Comparison of ENCODE assay signal across 1 cellular context in the genomic region with DNA sequence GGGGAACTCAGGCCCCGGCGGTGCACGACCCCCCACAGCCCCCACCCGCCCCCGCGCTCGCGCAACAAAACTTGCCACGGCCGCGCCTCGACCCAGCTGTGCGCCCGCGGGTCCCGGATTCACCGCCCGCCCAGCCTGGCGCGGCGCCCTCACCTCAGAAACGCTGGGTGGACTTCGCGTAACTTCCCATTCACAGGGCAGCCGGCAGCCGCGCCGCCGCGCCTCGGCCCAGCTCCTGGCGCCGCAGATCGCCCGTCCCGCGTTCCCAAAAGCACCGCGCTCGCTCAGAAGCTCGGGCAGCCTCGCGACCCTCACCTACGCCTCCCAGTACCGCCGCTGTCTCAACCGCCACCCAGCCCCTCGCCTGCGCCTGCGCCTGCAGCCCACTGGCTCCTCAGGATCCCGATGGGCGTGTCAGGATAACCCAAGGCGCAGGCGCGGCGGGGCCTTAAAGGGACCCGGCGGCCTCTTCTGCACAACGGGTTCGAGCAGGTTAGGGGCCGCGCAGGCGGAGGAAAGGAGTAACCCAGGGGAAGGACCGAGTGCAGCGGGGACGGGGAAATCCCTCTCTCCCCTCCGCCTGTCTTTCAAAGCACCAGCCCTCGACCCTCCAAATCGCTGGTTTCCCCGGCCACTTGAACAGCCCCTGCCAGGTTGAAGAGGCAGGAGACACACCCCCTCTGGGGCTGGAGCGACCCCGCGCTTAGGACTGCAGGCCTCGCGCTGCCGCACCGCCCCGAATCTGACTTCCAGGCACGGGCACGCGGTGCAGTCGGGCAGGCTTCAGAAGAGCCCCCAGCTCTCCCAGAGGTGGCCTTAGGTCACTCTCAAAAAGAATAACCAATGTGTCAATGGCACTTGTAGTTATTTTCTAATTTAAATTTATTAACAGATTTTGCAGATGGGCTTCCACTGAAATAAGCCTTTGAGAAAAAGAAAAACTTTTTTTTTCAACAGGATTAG.
TF ChIP-seq lines count a peak whose summit lies in the region.

NBPF1 (minus strand) TSS at position 380 of the 963 bp plus-strand sequence.

TF ChIP-seq in K562, 482 proteins besides CTCF, POLR2A, EP300 and RAD21 (continued from another document and continues in another):
- TF ChIP-seq JUN (IDR thresholded peaks at IDR 0.05; ENCODE audit: borderline replicate concordance, low read depth, low read length) = no peak; the same call in 1 of the 2 replicates
- peak; percentile 78; the same call in 1 of the 2 replicates for TF ChIP-seq JUN (CRISPR knock-in tag; IDR thresholded peaks at IDR 0.05; ENCODE audit: borderline replicate concordance)
- TF ChIP-seq ATF6 (CRISPR knock-in tag; IDR thresholded peaks at IDR 0.05) = no peak
- peak; percentile 92 for TF ChIP-seq DMBX1 (CRISPR knock-in tag; IDR thresholded peaks at IDR 0.05; ENCODE audit: borderline replicate concordance)
- TF ChIP-seq, protein P1, sequence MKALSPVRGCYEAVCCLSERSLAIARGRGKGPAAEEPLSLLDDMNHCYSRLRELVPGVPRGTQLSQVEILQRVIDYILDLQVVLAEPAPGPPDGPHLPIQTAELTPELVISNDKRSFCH (CRISPR knock-in tag; IDR thresholded peaks at IDR 0.05) = no peak
- TF ChIP-seq, protein P1 (tag; IDR thresholded peaks at IDR 0.05) = peak; percentile 97
- TF ChIP-seq PHF20 (IDR thresholded peaks at IDR 0.05; ENCODE audit: partially characterized antibody) = no peak
- no peak for TF ChIP-seq ZNF395 (CRISPR knock-in tag; IDR thresholded peaks at IDR 0.05)
- TF ChIP-seq HNRNPLL (IDR thresholded peaks at IDR 0.05; ENCODE audit: low read depth, low read length, poor library complexity, severe bottlenecking) = peak; percentile 93
- no peak for TF ChIP-seq ZNF224 (CRISPR knock-in tag; IDR thresholded peaks at IDR 0.05)
- TF ChIP-seq NCOA1 (IDR thresholded peaks at IDR 0.05; ENCODE audit: low read depth) = no peak
- TF ChIP-seq NFE2 (IDR thresholded peaks at IDR 0.05; ENCODE audit: low read depth) = no peak
- TF ChIP-seq, protein P2, sequence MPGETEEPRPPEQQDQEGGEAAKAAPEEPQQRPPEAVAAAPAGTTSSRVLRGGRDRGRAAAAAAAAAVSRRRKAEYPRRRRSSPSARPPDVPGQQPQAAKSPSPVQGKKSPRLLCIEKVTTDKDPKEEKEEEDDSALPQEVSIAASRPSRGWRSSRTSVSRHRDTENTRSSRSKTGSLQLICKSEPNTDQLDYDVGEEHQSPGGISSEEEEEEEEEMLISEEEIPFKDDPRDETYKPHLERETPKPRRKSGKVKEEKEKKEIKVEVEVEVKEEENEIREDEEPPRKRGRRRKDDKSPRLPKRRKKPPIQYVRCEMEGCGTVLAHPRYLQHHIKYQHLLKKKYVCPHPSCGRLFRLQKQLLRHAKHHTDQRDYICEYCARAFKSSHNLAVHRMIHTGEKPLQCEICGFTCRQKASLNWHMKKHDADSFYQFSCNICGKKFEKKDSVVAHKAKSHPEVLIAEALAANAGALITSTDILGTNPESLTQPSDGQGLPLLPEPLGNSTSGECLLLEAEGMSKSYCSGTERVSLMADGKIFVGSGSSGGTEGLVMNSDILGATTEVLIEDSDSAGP (CRISPR knock-in tag; IDR thresholded peaks at IDR 0.05) = peak; percentile 100
- TF ChIP-seq BRD4 (IDR thresholded peaks at IDR 0.05) = peak; percentile 75; the same call in 1 of the 2 replicates
- peak; percentile 92 for TF ChIP-seq ZNF695 (CRISPR knock-in tag; IDR thresholded peaks at IDR 0.05)
- no peak for TF ChIP-seq RAD51 (IDR thresholded peaks at IDR 0.05; ENCODE audit: borderline replicate concordance, low read depth)
- no peak for TF ChIP-seq POLR2B (IDR thresholded peaks at IDR 0.05; ENCODE audit: low read depth, partially characterized antibody)
- TF ChIP-seq NR3C1 (CRISPR knock-in tag; IDR thresholded peaks at IDR 0.05) = no peak
- TF ChIP-seq CCAR2 (IDR thresholded peaks at IDR 0.05; ENCODE audit: low read depth, low read length) = no peak
- TF ChIP-seq, protein P3, sequence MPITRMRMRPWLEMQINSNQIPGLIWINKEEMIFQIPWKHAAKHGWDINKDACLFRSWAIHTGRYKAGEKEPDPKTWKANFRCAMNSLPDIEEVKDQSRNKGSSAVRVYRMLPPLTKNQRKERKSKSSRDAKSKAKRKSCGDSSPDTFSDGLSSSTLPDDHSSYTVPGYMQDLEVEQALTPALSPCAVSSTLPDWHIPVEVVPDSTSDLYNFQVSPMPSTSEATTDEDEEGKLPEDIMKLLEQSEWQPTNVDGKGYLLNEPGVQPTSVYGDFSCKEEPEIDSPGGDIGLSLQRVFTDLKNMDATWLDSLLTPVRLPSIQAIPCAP (CRISPR knock-in tag; IDR thresholded peaks at IDR 0.05; ENCODE audit: borderline replicate concordance) = no peak
- no peak; the same call in 1 of the 2 replicates for TF ChIP-seq MAFF (IDR thresholded peaks at IDR 0.05; ENCODE audit: low read length)
- TF ChIP-seq CBFB (CRISPR knock-in tag; IDR thresholded peaks at IDR 0.05) = no peak
- TF ChIP-seq TAF9B (IDR thresholded peaks at IDR 0.05; ENCODE audit: partially characterized antibody) = no peak
- TF ChIP-seq PTBP1 (IDR thresholded peaks at IDR 0.05; ENCODE audit: low read depth, low read length) = peak; percentile 52; the same call in 1 of the 2 replicates
- TF ChIP-seq MIER1 (IDR thresholded peaks at IDR 0.05; ENCODE audit: low read depth) = no peak
- TF ChIP-seq, protein P4, sequence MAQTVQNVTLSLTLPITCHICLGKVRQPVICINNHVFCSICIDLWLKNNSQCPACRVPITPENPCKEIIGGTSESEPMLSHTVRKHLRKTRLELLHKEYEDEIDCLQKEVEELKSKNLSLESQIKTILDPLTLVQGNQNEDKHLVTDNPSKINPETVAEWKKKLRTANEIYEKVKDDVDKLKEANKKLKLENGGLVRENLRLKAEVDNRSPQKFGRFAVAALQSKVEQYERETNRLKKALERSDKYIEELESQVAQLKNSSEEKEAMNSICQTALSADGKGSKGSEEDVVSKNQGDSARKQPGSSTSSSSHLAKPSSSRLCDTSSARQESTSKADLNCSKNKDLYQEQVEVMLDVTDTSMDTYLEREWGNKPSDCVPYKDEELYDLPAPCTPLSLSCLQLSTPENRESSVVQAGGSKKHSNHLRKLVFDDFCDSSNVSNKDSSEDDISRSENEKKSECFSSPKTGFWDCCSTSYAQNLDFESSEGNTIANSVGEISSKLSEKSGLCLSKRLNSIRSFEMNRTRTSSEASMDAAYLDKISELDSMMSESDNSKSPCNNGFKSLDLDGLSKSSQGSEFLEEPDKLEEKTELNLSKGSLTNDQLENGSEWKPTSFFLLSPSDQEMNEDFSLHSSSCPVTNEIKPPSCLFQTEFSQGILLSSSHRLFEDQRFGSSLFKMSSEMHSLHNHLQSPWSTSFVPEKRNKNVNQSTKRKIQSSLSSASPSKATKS (CRISPR knock-in tag; IDR thresholded peaks at IDR 0.05) = peak; percentile 87
- TF ChIP-seq, protein P5, sequence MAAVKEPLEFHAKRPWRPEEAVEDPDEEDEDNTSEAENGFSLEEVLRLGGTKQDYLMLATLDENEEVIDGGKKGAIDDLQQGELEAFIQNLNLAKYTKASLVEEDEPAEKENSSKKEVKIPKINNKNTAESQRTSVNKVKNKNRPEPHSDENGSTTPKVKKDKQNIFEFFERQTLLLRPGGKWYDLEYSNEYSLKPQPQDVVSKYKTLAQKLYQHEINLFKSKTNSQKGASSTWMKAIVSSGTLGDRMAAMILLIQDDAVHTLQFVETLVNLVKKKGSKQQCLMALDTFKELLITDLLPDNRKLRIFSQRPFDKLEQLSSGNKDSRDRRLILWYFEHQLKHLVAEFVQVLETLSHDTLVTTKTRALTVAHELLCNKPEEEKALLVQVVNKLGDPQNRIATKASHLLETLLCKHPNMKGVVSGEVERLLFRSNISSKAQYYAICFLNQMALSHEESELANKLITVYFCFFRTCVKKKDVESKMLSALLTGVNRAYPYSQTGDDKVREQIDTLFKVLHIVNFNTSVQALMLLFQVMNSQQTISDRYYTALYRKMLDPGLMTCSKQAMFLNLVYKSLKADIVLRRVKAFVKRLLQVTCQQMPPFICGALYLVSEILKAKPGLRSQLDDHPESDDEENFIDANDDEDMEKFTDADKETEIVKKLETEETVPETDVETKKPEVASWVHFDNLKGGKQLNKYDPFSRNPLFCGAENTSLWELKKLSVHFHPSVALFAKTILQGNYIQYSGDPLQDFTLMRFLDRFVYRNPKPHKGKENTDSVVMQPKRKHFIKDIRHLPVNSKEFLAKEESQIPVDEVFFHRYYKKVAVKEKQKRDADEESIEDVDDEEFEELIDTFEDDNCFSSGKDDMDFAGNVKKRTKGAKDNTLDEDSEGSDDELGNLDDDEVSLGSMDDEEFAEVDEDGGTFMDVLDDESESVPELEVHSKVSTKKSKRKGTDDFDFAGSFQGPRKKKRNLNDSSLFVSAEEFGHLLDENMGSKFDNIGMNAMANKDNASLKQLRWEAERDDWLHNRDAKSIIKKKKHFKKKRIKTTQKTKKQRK (IDR thresholded peaks at IDR 0.05; ENCODE audit: borderline replicate concordance, low read depth, low read length) = no peak
- TF ChIP-seq TFAP4 (CRISPR knock-in tag; IDR thresholded peaks at IDR 0.05; ENCODE audit: borderline replicate concordance) = no peak
- peak; percentile 66 for TF ChIP-seq HCFC1 (IDR thresholded peaks at IDR 0.05; ENCODE audit: low read depth, low read length)
- peak; percentile 88 to 92 for TF ChIP-seq UBTF (IDR thresholded peaks at IDR 0.05; ENCODE audit: borderline replicate concordance in 1 of 2, low read depth in 2 of 2, low read length in 2 of 2)
- peak; percentile 72 for TF ChIP-seq MXI1 (IDR thresholded peaks at IDR 0.05; ENCODE audit: low read depth, low read length)
- TF ChIP-seq ETV1 (tag; conservative IDR thresholded peaks at IDR 0.05; ENCODE audit: low read depth) = no peak
- TF ChIP-seq HEY1 (CRISPR knock-in tag; IDR thresholded peaks at IDR 0.05; ENCODE audit: borderline replicate concordance) = no peak
- TF ChIP-seq ZBTB17 (CRISPR knock-in tag; IDR thresholded peaks at IDR 0.05) = peak; percentile 92
- TF ChIP-seq TARDBP (IDR thresholded peaks at IDR 0.05) = no peak
- TF ChIP-seq ZBTB2 (IDR thresholded peaks at IDR 0.05) = no peak
